10 cellular contexts compared by ENCODE assay signal in the genomic region with DNA sequence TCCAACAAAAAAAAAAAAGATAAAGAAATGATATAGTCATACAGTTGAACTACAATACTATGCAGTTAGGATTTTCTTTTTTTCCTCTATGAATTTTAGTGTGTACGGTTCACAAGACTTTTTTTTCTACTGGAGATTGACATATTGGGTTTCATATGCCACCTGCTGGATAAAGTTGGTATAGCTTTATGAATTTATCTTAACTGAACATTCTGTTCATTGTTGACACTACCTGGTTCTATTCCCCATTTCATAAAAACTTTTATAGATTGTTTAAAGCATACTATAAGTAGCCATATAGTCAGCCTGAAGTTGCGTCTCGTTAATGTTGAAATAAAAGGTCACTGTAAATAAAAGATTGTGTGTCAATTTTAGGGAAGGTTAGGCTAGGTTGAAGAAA. TPM values are rescaled to one million over a fixed set of nuclear protein-coding genes. Genes with fewer than 3 reads are reported as not detected.
A peak's percentile ranks its signal among the peaks of the same experiment; 100 is the strongest.
DNase-seq lines count a peak whose midpoint lies in the region; ATAC-seq, FAIRE-seq and TF ChIP-seq lines count a peak whose summit lies in the region.
"Not testable (repeated sequence)": the region's sequence is repeated elsewhere in the genome, so short reads cannot be mapped to it uniquely, and the experiment has no call there.
"Had no signal": no experiment of that assay in that cellular context is flagged by ENCODE, and none has a peak within 500 bp of the region (broad histone marks: within the 10 kb centered on the region; RNA-seq: fewer than 3 reads in every experiment).

No MANE protein-coding gene starts in this region.

- not testable (repeated sequence) for H3K9ac ChIP-seq in neural progenitor cell

- 16% methylated on average over 3 of the region's 3 CpGs for WGBS in right lobe of liver (ENCODE audit: insufficient coverage, low coverage, low lambda C conversion rate, missing lambda C conversion rate)

- H3K27ac ChIP-seq in CD4-positive, alpha-beta memory T cell (ENCODE audit: low read depth, low read length); right lobe of liver; neural progenitor cell: not testable (repeated sequence)

- intact Hi-C loops in CD4-positive, alpha-beta memory T cell (cut with micrococcal nuclease); right lobe of liver (cut with DNase I): not testable (repeated sequence)

- H3K36me3 Mint-ChIP-seq in CD4-positive, alpha-beta memory T cell; chondrocyte (ENCODE audit: low read depth); glutamatergic neuron (ENCODE audit: unreplicated experiment); neural progenitor cell: not testable (repeated sequence)

- ATAC-seq in right lobe of liver: not testable (repeated sequence)

- H3K4me1 ChIP-seq in CD4-positive, alpha-beta memory T cell (ENCODE audit: insufficient read depth, low read length); right lobe of liver; neural progenitor cell: not testable (repeated sequence)

- CTCF ChIA-PET in CD4-positive, alpha-beta memory T cell (lab: Charles Lee; ENCODE audit: partially characterized antibody): not testable (repeated sequence)

- TF ChIP-seq POLR2A in right lobe of liver (IDR thresholded peaks at IDR 0.05): not testable (repeated sequence)

- not testable (repeated sequence) for H3K27me3 Mint-ChIP-seq in CD4-positive, alpha-beta memory T cell; chondrocyte (ENCODE audit: low read depth); glutamatergic neuron (ENCODE audit: unreplicated experiment); neural progenitor cell (ENCODE audit: insufficient read depth, low read depth)

- not testable (repeated sequence) for H4K20me1 ChIP-seq in neural progenitor cell (ENCODE audit: low read depth)

- not testable (repeated sequence) for H3K27ac Mint-ChIP-seq in CD4-positive, alpha-beta memory T cell; chondrocyte (ENCODE audit: unreplicated experiment); glutamatergic neuron (ENCODE audit: unreplicated experiment); neural progenitor cell

- not testable (repeated sequence) for H3K27me3 ChIP-seq in CD4-positive, alpha-beta memory T cell (ENCODE audit: insufficient read depth, low read length); right lobe of liver
- peaks cover 11% of the 10 kb centered on the region for H3K27me3 ChIP-seq in neural progenitor cell

- H3K4me2 ChIP-seq in neural progenitor cell: not testable (repeated sequence)

- H3F3A ChIP-seq in neural progenitor cell (ENCODE audit: low read depth): not testable (repeated sequence)

- not testable (repeated sequence) for H3K4me3 ChIP-seq in CD4-positive, alpha-beta memory T cell (ENCODE audit: low read length in 2 of 2); LNCaP clone FGC (ENCODE audit: low read depth, low read length); right lobe of liver; neural progenitor cell

- H3K4me1 Mint-ChIP-seq in CD4-positive, alpha-beta memory T cell; chondrocyte (ENCODE audit: low read depth); glutamatergic neuron (ENCODE audit: low read depth, unreplicated experiment); neural progenitor cell: not testable (repeated sequence)

- H3K79me2 ChIP-seq in neural progenitor cell (ENCODE audit: low read depth): not testable (repeated sequence)

- H2AFZ ChIP-seq in neural progenitor cell (replicated peaks): not testable (repeated sequence)

- not testable (repeated sequence) for H3K9me3 Mint-ChIP-seq in CD4-positive, alpha-beta memory T cell; chondrocyte (ENCODE audit: low read depth); glutamatergic neuron (ENCODE audit: unreplicated experiment); neural progenitor cell

- peak in 4 of 5 donors; percentile 23 to 32 (median 26) for DNase-seq in CD4-positive, alpha-beta memory T cell
- peak; percentile 41 for DNase-seq in LNCaP clone FGC (ENCODE audit: low read depth)
- not testable (repeated sequence) for DNase-seq in RCC 7860 (ENCODE audit: low spot score); chondrocyte (ENCODE audit: low spot score); glutamatergic neuron; right lobe of liver; neural progenitor cell (ENCODE audit: low spot score)

- H3K4me3 Mint-ChIP-seq in CD4-positive, alpha-beta memory T cell; chondrocyte (ENCODE audit: unreplicated experiment); glutamatergic neuron (ENCODE audit: unreplicated experiment); neural progenitor cell: not testable (repeated sequence)

- not testable (repeated sequence) for H3K36me3 ChIP-seq in CD4-positive, alpha-beta memory T cell (ENCODE audit: insufficient read depth, low read length); right lobe of liver; neural progenitor cell

- POLR2A ChIA-PET in CD4-positive, alpha-beta memory T cell (lab: Charles Lee; ENCODE audit: partially characterized antibody): not testable (repeated sequence)

- not testable (repeated sequence) for H3K9me3 ChIP-seq in CD4-positive, alpha-beta memory T cell (ENCODE audit: control insufficient read depth in 1 of 2, low read length in 2 of 2); right lobe of liver; neural progenitor cell (ENCODE audit: low read depth)

- TF ChIP-seq CTCF in LNCaP clone FGC (IDR thresholded peaks at IDR 0.05; ENCODE audit: control insufficient read depth, extremely low read depth, insufficient read depth): not testable (repeated sequence)
- TF ChIP-seq CTCF in chondrocyte (IDR thresholded peaks at IDR 0.05) (peak; percentile 65), glutamatergic neuron (IDR thresholded peaks at IDR 0.05; ENCODE audit: partially characterized antibody, unreplicated experiment) (peak; percentile 30), right lobe of liver (IDR thresholded peaks at IDR 0.05) (peak in 3 of 4 donors; percentile 24 to 33 (median 29)), neural progenitor cell (IDR thresholded peaks at IDR 0.05) (peak; percentile 34)

- FAIRE-seq in RCC 7860 (lab: Jason Lieb, UNC): peak; percentile 11

RNA-seq across cellular contexts. Expression of gene ZNG1E, which starts 2.8 kb away (rescaled TPM):
- total RNA-seq in CD4-positive, alpha-beta memory T cell: 10 to 100 TPM; 53.3 to 56.0 TPM
- 10 to 100 TPM; 11.9 to 22.5 TPM for polyA plus RNA-seq in CD4-positive, alpha-beta memory T cell
- total RNA-seq in chondrocyte (26.4 to 32.9 TPM (median 31.8 TPM) in 3 replicates), glutamatergic neuron (ENCODE audit: unreplicated experiment) (49.1 TPM), right lobe of liver (10 to 100 TPM; 25.3 to 70.1 (median 36.2) TPM), neural progenitor cell (ENCODE audit: low replicate concordance) (23.3 and 31.1 TPM in 2 replicates)

RNA-seq across cellular contexts. Expression of gene FOXD4L4, which starts 58.4 kb away (rescaled TPM):
- under 1 TPM; 0.47 to 0.69 TPM for total RNA-seq in CD4-positive, alpha-beta memory T cell
- not detected for polyA plus RNA-seq in CD4-positive, alpha-beta memory T cell
- total RNA-seq in chondrocyte (not detected in 3 replicates), glutamatergic neuron (ENCODE audit: unreplicated experiment) (0.20 TPM), right lobe of liver (under 1 TPM in 2 of 6 experiments, not detected in 4; 0.18 to 0.43 TPM), neural progenitor cell (ENCODE audit: low replicate concordance) (0.15 TPM in 1 of 2 replicates, not detected in the other)
- total RNA-seq: Right ventricle myocardium superior had no signal
- polyA plus RNA-seq: BJ, IgD-negative memory B cell had no signal
